12 cellular contexts compared by ENCODE assay signal in the genomic region with DNA sequence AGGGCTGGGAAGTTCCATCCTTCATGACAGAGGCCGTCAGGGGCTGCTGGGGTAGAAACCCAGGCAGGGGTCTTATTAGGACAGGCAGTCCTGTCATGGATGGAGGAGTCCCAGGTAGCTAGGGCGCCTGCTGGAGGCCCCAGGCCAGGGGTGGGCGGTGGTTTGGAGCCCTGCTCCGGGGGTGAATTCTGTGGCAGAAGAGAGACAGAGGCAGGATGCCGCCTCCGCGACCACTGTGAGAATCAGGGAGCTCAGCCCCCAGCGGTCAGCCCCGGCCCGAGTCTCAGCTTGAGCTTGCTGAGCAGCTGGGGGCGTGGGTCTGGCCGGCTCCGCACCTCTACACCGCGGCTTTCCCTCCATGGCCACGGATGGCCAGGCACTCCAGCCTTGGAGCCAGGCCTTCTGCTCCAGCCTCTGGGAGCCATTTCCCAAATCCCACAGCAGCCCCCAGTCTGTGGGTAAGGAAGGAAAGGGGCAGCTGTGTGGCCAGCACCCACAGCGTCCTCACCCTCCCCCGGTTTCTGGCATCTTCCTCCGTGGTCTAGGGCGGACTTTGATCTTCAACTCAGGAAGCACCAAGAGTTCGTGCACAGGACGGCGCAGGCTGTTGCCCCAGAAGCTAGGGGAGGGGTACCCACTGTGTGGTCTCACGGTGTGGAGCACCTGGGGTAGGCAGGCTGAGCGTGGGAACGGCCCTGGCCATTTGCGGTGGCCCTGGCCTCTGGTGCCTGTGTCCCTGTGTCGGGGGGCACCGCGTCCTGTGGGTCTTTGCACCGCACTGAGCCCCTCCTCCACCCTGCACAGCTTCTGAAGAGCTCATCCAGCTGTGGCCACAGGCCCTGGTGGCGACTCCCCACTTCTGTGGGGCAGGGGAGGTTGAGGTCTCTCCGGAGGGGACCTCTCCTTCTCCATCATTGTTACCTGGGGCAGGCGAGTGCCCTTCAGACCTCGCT. TPM values are rescaled to one million over a fixed set of nuclear protein-coding genes. Genes with fewer than 3 reads are reported as not detected.
DNase-seq lines count a peak whose midpoint lies in the region; ATAC-seq and TF ChIP-seq lines count a peak whose summit lies in the region.
"Had no signal": no experiment of that assay in that cellular context is flagged by ENCODE, and none has a peak within 500 bp of the region (broad histone marks: within the 10 kb centered on the region; RNA-seq: fewer than 3 reads in every experiment).

No MANE protein-coding gene starts in this region.

- no peak overlapping the region for H3K4me3 ChIP-seq in WERI-Rb-1 (ENCODE audit: low read depth, low read length)
- H3K4me3 ChIP-seq: stomach had no signal

- H3K36me3 ChIP-seq in WERI-Rb-1, result no peaks in the 10 kb centered on the region
- H3K36me3 ChIP-seq: stomach had no signal

- DNase-seq in activated CD8-positive, alpha-beta memory T cell treated with anti-CD3 and anti-CD28 coated beads, Interleukin-2, amount 10 ng/mL, durations not matched to agents 7 days and 5 days, result peak; percentile 60
- no peak for DNase-seq in activated CD8-positive, alpha-beta memory T cell treated with anti-CD3 and anti-CD28 coated beads, Interleukin-2, amount 50 U/mL, for 48 hours
- DNase-seq in WERI-Rb-1 (no peak), Right ventricle myocardium superior (no peak), head of caudate nucleus (no peak), islet precursor cell (no peak)
- peak; percentile 38 for DNase-seq in effector CD4-positive, alpha-beta T cell
- peak; percentile 56 for DNase-seq in stimulated activated naive CD8-positive, alpha-beta T cell treated with anti-CD3 and anti-CD28 coated beads, Interleukin-15, Interleukin-2, amounts not matched to agents 100 U/mL and 50 U/mL, for 24 hours
- DNase-seq: NCI-H1694 treated with DMSO at 0.1 percent for 48 hours, stomach, T1000 had no signal

- no peaks in the 10 kb centered on the region for H3K27me3 Mint-ChIP-seq in activated CD8-positive, alpha-beta memory T cell treated with anti-CD3 and anti-CD28 coated beads, Interleukin-2, amount 10 ng/mL, durations not matched to agents 7 days and 5 days

- H3K27ac Mint-ChIP-seq in activated CD8-positive, alpha-beta memory T cell treated with anti-CD3 and anti-CD28 coated beads, Interleukin-2, amount 10 ng/mL, durations not matched to agents 7 days and 5 days, result peak overlapping the region; percentile 94

- no peaks in the 10 kb centered on the region for H3K36me3 Mint-ChIP-seq in activated CD8-positive, alpha-beta memory T cell treated with anti-CD3 and anti-CD28 coated beads, Interleukin-2, amount 10 ng/mL, durations not matched to agents 7 days and 5 days

- H3K9me3 Mint-ChIP-seq in activated CD8-positive, alpha-beta memory T cell treated with anti-CD3 and anti-CD28 coated beads, Interleukin-2, amount 10 ng/mL, durations not matched to agents 7 days and 5 days (ENCODE audit: low read depth), result no peaks in the 10 kb centered on the region

- CTCF ChIA-PET in activated CD8-positive, alpha-beta memory T cell treated with anti-CD3 and anti-CD28 coated beads, Interleukin-2, amount 10 ng/mL, durations not matched to agents 7 days and 5 days (lab: Charles Lee), result interaction anchor here (1.0 to 12.6 kb wide), 11 partner anchors 11 to 149 kb away, joined by 3 to 206 read pairs (median 4); partner anchors contain the start of genes CD7 and SECTM1

- peak overlapping the region; percentile 66 for H3K4me3 Mint-ChIP-seq in activated CD8-positive, alpha-beta memory T cell treated with anti-CD3 and anti-CD28 coated beads, Interleukin-2, amount 10 ng/mL, durations not matched to agents 7 days and 5 days

- peak; percentile 21 for ATAC-seq in activated CD8-positive, alpha-beta memory T cell treated with anti-CD3 and anti-CD28 coated beads, Interleukin-2, amount 10 ng/mL, durations not matched to agents 7 days and 5 days
- no peak for ATAC-seq in stimulated activated naive CD8-positive, alpha-beta T cell treated with anti-CD3 and anti-CD28 coated beads, Interleukin-15, Interleukin-2, amounts not matched to agents 100 U/mL and 50 U/mL, for 24 hours
- ATAC-seq in Right ventricle myocardium superior (ENCODE audit: poor library complexity), result no peak

- no peak for TF ChIP-seq CTCF in WERI-Rb-1 (IDR thresholded peaks at IDR 0.05; ENCODE audit: low read depth, low read length)

- H3K9me3 ChIP-seq in WERI-Rb-1 (ENCODE audit: severe bottlenecking), result no peaks in the 10 kb centered on the region
- H3K9me3 ChIP-seq: stomach had no signal

- no peaks in the 10 kb centered on the region for H3K27me3 ChIP-seq in WERI-Rb-1 (ENCODE audit: insufficient read depth, low read depth, severe bottlenecking)

- intact Hi-C loops in Right ventricle myocardium superior (cut with DNase I) (no loop called here), head of caudate nucleus (cut with DNase I) (no loop called here)

- H3K27ac ChIP-seq in WERI-Rb-1, result peak overlapping the region; percentile 3

- peaks cover 85% of the 10 kb centered on the region for H3K4me1 Mint-ChIP-seq in activated CD8-positive, alpha-beta memory T cell treated with anti-CD3 and anti-CD28 coated beads, Interleukin-2, amount 10 ng/mL, durations not matched to agents 7 days and 5 days

RNA-seq across cellular contexts. Expression of gene CD7, which starts 14.1 kb away (rescaled TPM):
- 100 to 1,000 TPM; 307 to 417 TPM for total RNA-seq in activated CD8-positive, alpha-beta memory T cell treated with anti-CD3 and anti-CD28 coated beads, Interleukin-2, amount 10 ng/mL, durations not matched to agents 7 days and 5 days
- total RNA-seq in Right ventricle myocardium superior, result 0.75 TPM

RNA-seq across cellular contexts. Expression of gene CSNK1D, which starts 29.8 kb away (rescaled TPM):
- total RNA-seq in activated CD8-positive, alpha-beta memory T cell treated with anti-CD3 and anti-CD28 coated beads, Interleukin-2, amount 10 ng/mL, durations not matched to agents 7 days and 5 days, result 100 to 1,000 TPM; 120 to 139 TPM
- total RNA-seq in Right ventricle myocardium superior, result 54.4 TPM

RNA-seq across cellular contexts. Expression of gene SECTM1, which starts 30.3 kb away (rescaled TPM):
- 1 to 10 TPM in 1 of 2 experiments, under 1 TPM in 1; 0.68 to 2.7 TPM for total RNA-seq in activated CD8-positive, alpha-beta memory T cell treated with anti-CD3 and anti-CD28 coated beads, Interleukin-2, amount 10 ng/mL, durations not matched to agents 7 days and 5 days
- 4.3 TPM for total RNA-seq in Right ventricle myocardium superior

RNA-seq across cellular contexts. Expression of gene TEX19, which starts 55.8 kb away (rescaled TPM):
- total RNA-seq in activated CD8-positive, alpha-beta memory T cell treated with anti-CD3 and anti-CD28 coated beads, Interleukin-2, amount 10 ng/mL, durations not matched to agents 7 days and 5 days, result under 1 TPM in 1 of 2 experiments, not detected in 1; 0.15 TPM
- not detected for total RNA-seq in Right ventricle myocardium superior
- total RNA-seq: omental fat pad, stomach had no signal

Comparison
In these comparisons a context has a peak if more than half of its experiments do, and no peak if none do; other contexts are left out.
1. DNase-seq: peak in activated CD8-positive, alpha-beta memory T cell treated with anti-CD3 and anti-CD28 coated beads, Interleukin-2, amount 10 ng/mL, durations not matched to agents 7 days and 5 days (single experiment), effector CD4-positive, alpha-beta T cell (single experiment) and stimulated activated naive CD8-positive, alpha-beta T cell treated with anti-CD3 and anti-CD28 coated beads, Interleukin-15, Interleukin-2, amounts not matched to agents 100 U/mL and 50 U/mL, for 24 hours (single experiment); none in activated CD8-positive, alpha-beta memory T cell treated with anti-CD3 and anti-CD28 coated beads, Interleukin-2, amount 50 U/mL, for 48 hours (single experiment), WERI-Rb-1 (single experiment), Right ventricle myocardium superior (single experiment), head of caudate nucleus (0 of 42) and islet precursor cell (single experiment).
2. RNA of gene CD7, which starts 14.1 kb away (total RNA-seq): 307 to 417 TPM in activated CD8-positive, alpha-beta memory T cell treated with anti-CD3 and anti-CD28 coated beads, Interleukin-2, amount 10 ng/mL, durations not matched to agents 7 days and 5 days; 0.75 TPM in Right ventricle myocardium superior (single experiment); every median in the first group is over 100 times any median in the second.